ENCODE assay signal across 29 cellular contexts in genomic region chr7:135827391-135827790, GRCh38.
"Had no signal": no experiment of that assay in that cellular context is flagged by ENCODE, and none has a peak within 500 bp of the region (broad histone marks: within the 10 kb centered on the region; RNA-seq: fewer than 3 reads in every experiment).

No MANE protein-coding gene starts in this region.

- H3K4me3 ChIP-seq: breast epithelium, esophagus muscularis mucosa, ovary, suprapubic skin, tibial artery, upper lobe of right lung had no signal

- H3K27ac Mint-ChIP-seq: activated B cell treated with CpG ODN at 0.5 μM for 24 hours; activated CD8-positive, alpha-beta T cell treated with anti-CD3 and anti-CD28 coated beads for 36 hours; activated naive CD4-positive, alpha-beta T cell treated with anti-CD3 and anti-CD28 coated beads, Interleukin-2, amount 50 U/mL, for 24 hours; activated naive CD8-positive, alpha-beta T cell treated with anti-CD3 and anti-CD28 coated beads, Interleukin-2, amount 50 U/mL, for 24 hours; activated T-helper 17 cell treated with anti-CD3 and anti-CD28 coated beads, Interleukin-2, amount 50 U/mL, for 72 hours; dendritic cell treated with granulocyte-macrophage colony-stimulating factor and Interleukin-4, amounts not matched to agents 40 ng/mL and 50 ng/mL, for 4 days; endodermal cell; naive B cell; progenitor cell of endocrine pancreas; stimulated activated memory B cell treated with anti-CD40 and anti-IgM and Interleukin-4, amounts not matched to agents 10 μg/mL and 1 μg/mL and 100 μg/mL, for 72 hours; T-helper 2 cell treated with Interferon-gamma antibody and Interleukin-4, amounts not matched to agents 5 μg/mL and 100 μg/mL, for 36 hours had no signal

- H3K4me1 Mint-ChIP-seq: activated B cell treated with CpG ODN at 0.5 μM for 24 hours had no signal

- DNase-seq: activated B cell treated with CpG ODN at 0.5 μM for 24 hours; activated CD4-positive, alpha-beta T cell treated with anti-CD3 and anti-CD28 coated beads, Interleukin-2, amount 50 U/mL, for 1 hour; activated CD8-positive, alpha-beta T cell treated with anti-CD3 and anti-CD28 coated beads for 36 hours; activated naive CD8-positive, alpha-beta T cell treated with anti-CD3 and anti-CD28 coated beads, Interleukin-2, amount 50 U/mL, for 24 hours; activated T-cell treated with anti-CD3 and anti-CD28 coated beads, Interleukin-2, amount 50 U/mL, for 4 hours; endodermal cell; islet precursor cell; left colon; mammary epithelial cell; naive B cell; ovary; small intestine; stimulated activated CD4-positive, alpha-beta T cell treated with anti-CD3 and anti-CD28 coated beads, Interleukin-1b, Interleukin-23, amount 100 ng/mL, for 48 hours; stimulated activated CD4-positive, alpha-beta T cell treated with anti-CD3 and anti-CD28 coated beads, Interleukin-4, amount 100 ng/mL, for 4 hours; stimulated activated CD8-positive, alpha-beta memory T cell treated with anti-CD3 and anti-CD28 coated beads, Interleukin-4, amount 100 ng/mL, for 48 hours; tibial artery; upper lobe of right lung had no signal

- ATAC-seq: activated CD8-positive, alpha-beta T cell treated with anti-CD3 and anti-CD28 coated beads for 36 hours; activated naive CD8-positive, alpha-beta T cell treated with anti-CD3 and anti-CD28 coated beads, Interleukin-2, amount 50 U/mL, for 24 hours; activated T-cell treated with anti-CD3 and anti-CD28 coated beads, Interleukin-2, amount 50 U/mL, for 4 hours; activated T-helper 17 cell treated with anti-CD3 and anti-CD28 coated beads, Interleukin-2, amount 50 U/mL, for 72 hours; foreskin keratinocyte; left colon; sciatic nerve; stimulated activated memory B cell treated with anti-CD40 and anti-IgM and Interleukin-4, amounts not matched to agents 10 μg/mL and 1 μg/mL and 100 μg/mL, for 72 hours; upper lobe of right lung had no signal

- H3K36me3 ChIP-seq: breast epithelium, esophagus muscularis mucosa, ovary, suprapubic skin, tibial artery, upper lobe of right lung had no signal

- H3K36me3 Mint-ChIP-seq: activated naive CD4-positive, alpha-beta T cell treated with anti-CD3 and anti-CD28 coated beads, Interleukin-2, amount 50 U/mL, for 24 hours; stimulated activated memory B cell treated with anti-CD40 and anti-IgM and Interleukin-4, amounts not matched to agents 10 μg/mL and 1 μg/mL and 100 μg/mL, for 72 hours had no signal

- FAIRE-seq: small intestine had no signal

- H3K4me3 Mint-ChIP-seq: activated B cell treated with CpG ODN at 0.5 μM for 24 hours; activated CD8-positive, alpha-beta T cell treated with anti-CD3 and anti-CD28 coated beads for 36 hours; activated naive CD4-positive, alpha-beta T cell treated with anti-CD3 and anti-CD28 coated beads, Interleukin-2, amount 50 U/mL, for 24 hours; activated naive CD8-positive, alpha-beta T cell treated with anti-CD3 and anti-CD28 coated beads, Interleukin-2, amount 50 U/mL, for 24 hours; activated T-cell treated with anti-CD3 and anti-CD28 coated beads, Interleukin-2, amount 50 U/mL, for 4 hours; activated T-helper 17 cell treated with anti-CD3 and anti-CD28 coated beads, Interleukin-2, amount 50 U/mL, for 72 hours; central memory CD8-positive, alpha-beta T cell; dendritic cell treated with granulocyte-macrophage colony-stimulating factor and Interleukin-4, amounts not matched to agents 40 ng/mL and 50 ng/mL, for 4 days; endodermal cell; naive B cell; stimulated activated memory B cell treated with anti-CD40 and anti-IgM and Interleukin-4, amounts not matched to agents 10 μg/mL and 1 μg/mL and 100 μg/mL, for 72 hours; T-helper 2 cell treated with Interferon-gamma antibody and Interleukin-4, amounts not matched to agents 5 μg/mL and 100 μg/mL, for 36 hours had no signal

- H3K27me3 Mint-ChIP-seq: activated naive CD4-positive, alpha-beta T cell treated with anti-CD3 and anti-CD28 coated beads, Interleukin-2, amount 50 U/mL, for 24 hours; activated T-helper 17 cell treated with anti-CD3 and anti-CD28 coated beads, Interleukin-2, amount 50 U/mL, for 72 hours; dendritic cell treated with granulocyte-macrophage colony-stimulating factor and Interleukin-4, amounts not matched to agents 40 ng/mL and 50 ng/mL, for 4 days had no signal

- H3K9me3 Mint-ChIP-seq: activated B cell treated with CpG ODN at 0.5 μM for 24 hours; activated CD8-positive, alpha-beta T cell treated with anti-CD3 and anti-CD28 coated beads for 36 hours; activated naive CD4-positive, alpha-beta T cell treated with anti-CD3 and anti-CD28 coated beads, Interleukin-2, amount 50 U/mL, for 24 hours; activated naive CD8-positive, alpha-beta T cell treated with anti-CD3 and anti-CD28 coated beads, Interleukin-2, amount 50 U/mL, for 24 hours; activated T-cell treated with anti-CD3 and anti-CD28 coated beads, Interleukin-2, amount 50 U/mL, for 4 hours; central memory CD8-positive, alpha-beta T cell; dendritic cell treated with granulocyte-macrophage colony-stimulating factor and Interleukin-4, amounts not matched to agents 40 ng/mL and 50 ng/mL, for 4 days; endodermal cell; stimulated activated memory B cell treated with anti-CD40 and anti-IgM and Interleukin-4, amounts not matched to agents 10 μg/mL and 1 μg/mL and 100 μg/mL, for 72 hours; T-helper 2 cell treated with Interferon-gamma antibody and Interleukin-4, amounts not matched to agents 5 μg/mL and 100 μg/mL, for 36 hours had no signal

- H3K27ac ChIP-seq: breast epithelium, esophagus muscularis mucosa, foreskin keratinocyte, ovary, suprapubic skin, tibial artery, upper lobe of right lung had no signal

- H3K9me3 ChIP-seq: breast epithelium, esophagus muscularis mucosa, ovary, suprapubic skin, tibial artery, upper lobe of right lung had no signal

- H3K4me1 ChIP-seq: breast epithelium, esophagus muscularis mucosa, foreskin keratinocyte, suprapubic skin, tibial artery, upper lobe of right lung had no signal

- H3K27me3 ChIP-seq: breast epithelium, ovary, tibial artery, upper lobe of right lung had no signal
